ENCODE assay signal across 1 cellular context in genomic region chr17:1560582-1561170, GRCh38.
TF ChIP-seq lines count a peak whose summit lies in the region.

No MANE protein-coding gene starts in this region.

TF ChIP-seq in IMR-90, 13 proteins besides CTCF, POLR2A, EP300 and RAD21:
- TF ChIP-seq SMC3 (IDR thresholded peaks at IDR 0.05; ENCODE audit: low read depth, low read length), result no peak
- TF ChIP-seq ELK1 (IDR thresholded peaks at IDR 0.05; ENCODE audit: borderline replicate concordance, low read depth, low read length), result no peak
- no peak for TF ChIP-seq CHD1 (IDR thresholded peaks at IDR 0.05; ENCODE audit: low read depth, low read length)
- no peak for TF ChIP-seq FOS (IDR thresholded peaks at IDR 0.05; ENCODE audit: low read depth, low read length)
- TF ChIP-seq MAFK (IDR thresholded peaks at IDR 0.05; ENCODE audit: low read depth, low read length), result no peak
- no peak for TF ChIP-seq MXI1 (IDR thresholded peaks at IDR 0.05; ENCODE audit: borderline replicate concordance, low read depth, low read length)
- TF ChIP-seq USF2 (IDR thresholded peaks at IDR 0.05; ENCODE audit: low read depth, low read length), result no peak
- TF ChIP-seq CEBPB (IDR thresholded peaks at IDR 0.05; ENCODE audit: low read depth, low read length), result no peak
- no peak for TF ChIP-seq RCOR1 (IDR thresholded peaks at IDR 0.05; ENCODE audit: insufficient replicate concordance, low read length)
- no peak for TF ChIP-seq MAZ (IDR thresholded peaks at IDR 0.05; ENCODE audit: borderline replicate concordance, low read depth, low read length)
- TF ChIP-seq NFE2L2 (IDR thresholded peaks at IDR 0.05; ENCODE audit: low read depth, low read length), result no peak
- no peak for TF ChIP-seq BHLHE40 (IDR thresholded peaks at IDR 0.05; ENCODE audit: low read depth, low read length)
- no peak for TF ChIP-seq RFX5 (IDR thresholded peaks at IDR 0.05; ENCODE audit: low read depth, low read length)
TF ChIP-seq in IMR-90: peak in this region for 0.
